Comparison of ENCODE assay signal across 37 cellular contexts in genomic region chr1:229007167-229007566, GRCh38.
"Had no signal": no experiment of that assay in that cellular context is flagged by ENCODE, and none has a peak within 500 bp of the region (broad histone marks: within the 10 kb centered on the region; RNA-seq: fewer than 3 reads in every experiment).

No MANE protein-coding gene starts in this region.

- H3K4me3 Mint-ChIP-seq: activated CD4-positive, alpha-beta memory T cell treated with anti-CD3 and anti-CD28 coated beads, Interleukin-2, amount 10 ng/mL, durations not matched to agents 7 days and 5 days; activated CD4-positive, alpha-beta T cell treated with anti-CD3 and anti-CD28 coated beads for 36 hours; activated CD4-positive, alpha-beta T cell treated with anti-CD3 and anti-CD28 coated beads, Interleukin-2, amount 10 ng/mL, durations not matched to agents 7 days and 5 days; activated CD8-positive, alpha-beta memory T cell treated with anti-CD3 and anti-CD28 coated beads, Interleukin-2, amount 10 ng/mL, durations not matched to agents 7 days and 5 days; activated CD8-positive, alpha-beta T cell treated with anti-CD3 and anti-CD28 coated beads, Interleukin-2, amount 10 ng/mL, durations not matched to agents 7 days and 5 days; activated naive CD4-positive, alpha-beta T cell treated with anti-CD3 and anti-CD28 coated beads, Interleukin-2, amount 10 ng/mL, durations not matched to agents 7 days and 5 days; activated naive CD4-positive, alpha-beta T cell treated with anti-CD3 and anti-CD28 coated beads, Interleukin-2, amount 50 U/mL, for 24 hours; activated naive CD8-positive, alpha-beta T cell; activated naive CD8-positive, alpha-beta T cell treated with anti-CD3 and anti-CD28 coated beads, Interleukin-2, amount 10 ng/mL, durations not matched to agents 7 days and 5 days; activated naive CD8-positive, alpha-beta T cell treated with anti-CD3 and anti-CD28 coated beads, Interleukin-2, amount 50 U/mL, for 24 hours; activated T-cell treated with anti-CD3 and anti-CD28 coated beads, Interleukin-2, amount 50 U/mL, for 24 hours; brain; central memory CD8-positive, alpha-beta T cell; T-helper 1 cell treated with Interleukin-12 subunit alpha and Interleukin-12 subunit beta and Interleukin-4 antibody, amounts not matched to agents 30 μg/mL and 1 μg/mL, for 36 hours; T-helper 2 cell treated with Interferon-gamma antibody and Interleukin-4, amounts not matched to agents 5 μg/mL and 100 μg/mL, for 36 hours; WTC11 had no signal

- H3K27ac Mint-ChIP-seq: activated CD4-positive, alpha-beta memory T cell treated with anti-CD3 and anti-CD28 coated beads, Interleukin-2, amount 10 ng/mL, durations not matched to agents 7 days and 5 days; activated CD4-positive, alpha-beta T cell treated with anti-CD3 and anti-CD28 coated beads for 36 hours; activated CD4-positive, alpha-beta T cell treated with anti-CD3 and anti-CD28 coated beads, Interleukin-2, amount 10 ng/mL, durations not matched to agents 7 days and 5 days; activated CD8-positive, alpha-beta memory T cell treated with anti-CD3 and anti-CD28 coated beads, Interleukin-2, amount 10 ng/mL, durations not matched to agents 7 days and 5 days; activated CD8-positive, alpha-beta T cell treated with anti-CD3 and anti-CD28 coated beads, Interleukin-2, amount 10 ng/mL, durations not matched to agents 7 days and 5 days; activated naive CD4-positive, alpha-beta T cell treated with anti-CD3 and anti-CD28 coated beads, Interleukin-2, amount 10 ng/mL, durations not matched to agents 7 days and 5 days; activated naive CD4-positive, alpha-beta T cell treated with anti-CD3 and anti-CD28 coated beads, Interleukin-2, amount 50 U/mL, for 24 hours; activated naive CD8-positive, alpha-beta T cell; activated naive CD8-positive, alpha-beta T cell treated with anti-CD3 and anti-CD28 coated beads, Interleukin-2, amount 10 ng/mL, durations not matched to agents 7 days and 5 days; activated naive CD8-positive, alpha-beta T cell treated with anti-CD3 and anti-CD28 coated beads, Interleukin-2, amount 50 U/mL, for 24 hours; activated T-cell treated with anti-CD3 and anti-CD28 coated beads, Interleukin-2, amount 50 U/mL, for 24 hours; activated T-helper 2 cell treated with anti-CD3 and anti-CD28 coated beads, Interferon-gamma antibody, Interleukin-2, Interleukin-4, amounts not matched to agents 10 μg/mL and 5 μg/mL and 100 μg/mL, durations not matched to agents 14 hours and 24 hours and 36 hours; brain; T-helper 1 cell treated with Interleukin-12 subunit alpha and Interleukin-12 subunit beta and Interleukin-4 antibody, amounts not matched to agents 30 μg/mL and 1 μg/mL, for 36 hours; T-helper 2 cell treated with Interferon-gamma antibody and Interleukin-4, amounts not matched to agents 5 μg/mL and 100 μg/mL, for 36 hours; WTC11 had no signal

- H3K9me3 Mint-ChIP-seq: activated CD4-positive, alpha-beta memory T cell treated with anti-CD3 and anti-CD28 coated beads, Interleukin-2, amount 10 ng/mL, durations not matched to agents 7 days and 5 days; activated CD4-positive, alpha-beta T cell treated with anti-CD3 and anti-CD28 coated beads, Interleukin-2, amount 10 ng/mL, durations not matched to agents 7 days and 5 days; activated naive CD4-positive, alpha-beta T cell treated with anti-CD3 and anti-CD28 coated beads, Interleukin-2, amount 10 ng/mL, durations not matched to agents 7 days and 5 days; activated naive CD4-positive, alpha-beta T cell treated with anti-CD3 and anti-CD28 coated beads, Interleukin-2, amount 50 U/mL, for 24 hours; activated naive CD8-positive, alpha-beta T cell treated with anti-CD3 and anti-CD28 coated beads, Interleukin-2, amount 10 ng/mL, durations not matched to agents 7 days and 5 days; activated naive CD8-positive, alpha-beta T cell treated with anti-CD3 and anti-CD28 coated beads, Interleukin-2, amount 50 U/mL, for 24 hours; activated T-cell treated with anti-CD3 and anti-CD28 coated beads, Interleukin-2, amount 50 U/mL, for 24 hours; activated T-helper 2 cell treated with anti-CD3 and anti-CD28 coated beads, Interferon-gamma antibody, Interleukin-2, Interleukin-4, amounts not matched to agents 10 μg/mL and 5 μg/mL and 100 μg/mL, durations not matched to agents 14 hours and 24 hours and 36 hours; brain; central memory CD8-positive, alpha-beta T cell; T-helper 1 cell treated with Interleukin-12 subunit alpha and Interleukin-12 subunit beta and Interleukin-4 antibody, amounts not matched to agents 30 μg/mL and 1 μg/mL, for 36 hours; T-helper 2 cell treated with Interferon-gamma antibody and Interleukin-4, amounts not matched to agents 5 μg/mL and 100 μg/mL, for 36 hours; WTC11 had no signal

- H3K27me3 Mint-ChIP-seq: activated CD4-positive, alpha-beta T cell treated with anti-CD3 and anti-CD28 coated beads for 36 hours; activated CD4-positive, alpha-beta T cell treated with anti-CD3 and anti-CD28 coated beads, Interleukin-2, amount 10 ng/mL, durations not matched to agents 7 days and 5 days; activated naive CD4-positive, alpha-beta T cell treated with anti-CD3 and anti-CD28 coated beads, Interleukin-2, amount 50 U/mL, for 24 hours; activated naive CD8-positive, alpha-beta T cell; activated naive CD8-positive, alpha-beta T cell treated with anti-CD3 and anti-CD28 coated beads, Interleukin-2, amount 10 ng/mL, durations not matched to agents 7 days and 5 days; activated naive CD8-positive, alpha-beta T cell treated with anti-CD3 and anti-CD28 coated beads, Interleukin-2, amount 50 U/mL, for 24 hours; activated T-cell treated with anti-CD3 and anti-CD28 coated beads, Interleukin-2, amount 50 U/mL, for 24 hours; central memory CD8-positive, alpha-beta T cell had no signal

- H3K4me3 ChIP-seq: ascending aorta, cardiac muscle cell had no signal

- H3K4me1 ChIP-seq: ascending aorta had no signal

- ATAC-seq: activated CD4-positive, alpha-beta T cell treated with anti-CD3 and anti-CD28 coated beads for 36 hours; activated CD4-positive, CD25-positive, alpha-beta regulatory T cell treated with anti-CD3 and anti-CD28 coated beads, Interleukin-2, amount 50 U/mL, for 24 hours; activated CD8-positive, alpha-beta memory T cell treated with anti-CD3 and anti-CD28 coated beads, Interleukin-2, amount 10 ng/mL, durations not matched to agents 7 days and 5 days; activated CD8-positive, alpha-beta T cell treated with anti-CD3 and anti-CD28 coated beads, Interleukin-2, amount 10 ng/mL, durations not matched to agents 7 days and 5 days; activated naive CD8-positive, alpha-beta T cell treated with anti-CD3 and anti-CD28 coated beads, Interleukin-2, amount 50 U/mL, for 24 hours; WTC11 had no signal

- DNase-seq: activated CD4-positive, alpha-beta memory T cell treated with anti-CD3 and anti-CD28 coated beads, Interleukin-2, amount 10 ng/mL, durations not matched to agents 7 days and 5 days; activated CD4-positive, alpha-beta T cell treated with anti-CD3 and anti-CD28 coated beads for 1 hour; activated CD4-positive, alpha-beta T cell treated with anti-CD3 and anti-CD28 coated beads for 36 hours; activated CD4-positive, alpha-beta T cell treated with anti-CD3 and anti-CD28 coated beads for 48 hours; activated CD4-positive, alpha-beta T cell treated with anti-CD3 and anti-CD28 coated beads, Interleukin-2, amount 10 ng/mL, durations not matched to agents 7 days and 5 days; activated CD4-positive, alpha-beta T cell treated with anti-CD3 and anti-CD28 coated beads, Interleukin-2, amount 50 U/mL, for 48 hours; activated CD4-positive, CD25-positive, alpha-beta regulatory T cell; activated CD8-positive, alpha-beta memory T cell treated with anti-CD3 and anti-CD28 coated beads for 24 hours; activated CD8-positive, alpha-beta memory T cell treated with anti-CD3 and anti-CD28 coated beads, Interleukin-2, amount 10 ng/mL, durations not matched to agents 7 days and 5 days; activated CD8-positive, alpha-beta memory T cell treated with anti-CD3 and anti-CD28 coated beads, Interleukin-2, amount 50 U/mL, for 48 hours; activated CD8-positive, alpha-beta T cell treated with anti-CD3 and anti-CD28 coated beads, Interleukin-2, amount 10 ng/mL, durations not matched to agents 7 days and 5 days; activated effector memory CD4-positive, alpha-beta T cell treated with Interleukin-2 at 50 U/mL for 16 hours; activated gamma-delta T cell; activated naive CD4-positive, alpha-beta T cell treated with anti-CD3 and anti-CD28 coated beads, Interleukin-2, amount 10 ng/mL, durations not matched to agents 7 days and 5 days; activated naive CD4-positive, alpha-beta T cell treated with Interleukin-2 at 50 U/mL for 16 hours; activated naive CD8-positive, alpha-beta T cell treated with anti-CD3 and anti-CD28 coated beads, Interleukin-2, amount 10 ng/mL, durations not matched to agents 7 days and 5 days; activated naive CD8-positive, alpha-beta T cell treated with anti-CD3 and anti-CD28 coated beads, Interleukin-2, amount 50 U/mL, for 24 hours; activated T-cell treated with anti-CD3 and anti-CD28 coated beads, Interleukin-2, amount 50 U/mL, for 24 hours; amygdala; anterior cingulate cortex; caudate nucleus; T-helper 1 cell; T-helper 2 cell; T-helper 9 cell; WERI-Rb-1 had no signal

- H3K27ac ChIP-seq: ascending aorta, cardiac muscle cell, WERI-Rb-1 had no signal

- H3K9me3 ChIP-seq: ascending aorta had no signal

- H3K36me3 ChIP-seq: ascending aorta, cardiac muscle cell, WERI-Rb-1 had no signal

- FAIRE-seq: bronchial epithelial cell had no signal

- H3K27me3 ChIP-seq: ascending aorta, cardiac muscle cell had no signal

- H3K36me3 Mint-ChIP-seq: activated CD8-positive, alpha-beta memory T cell treated with anti-CD3 and anti-CD28 coated beads, Interleukin-2, amount 10 ng/mL, durations not matched to agents 7 days and 5 days; activated naive CD4-positive, alpha-beta T cell treated with anti-CD3 and anti-CD28 coated beads, Interleukin-2, amount 10 ng/mL, durations not matched to agents 7 days and 5 days; activated naive CD4-positive, alpha-beta T cell treated with anti-CD3 and anti-CD28 coated beads, Interleukin-2, amount 50 U/mL, for 24 hours; activated naive CD8-positive, alpha-beta T cell; activated naive CD8-positive, alpha-beta T cell treated with anti-CD3 and anti-CD28 coated beads, Interleukin-2, amount 10 ng/mL, durations not matched to agents 7 days and 5 days; brain; WTC11 had no signal

- H3K4me1 Mint-ChIP-seq: activated CD4-positive, alpha-beta memory T cell treated with anti-CD3 and anti-CD28 coated beads, Interleukin-2, amount 10 ng/mL, durations not matched to agents 7 days and 5 days; activated CD8-positive, alpha-beta memory T cell treated with anti-CD3 and anti-CD28 coated beads, Interleukin-2, amount 10 ng/mL, durations not matched to agents 7 days and 5 days; activated naive CD4-positive, alpha-beta T cell treated with anti-CD3 and anti-CD28 coated beads, Interleukin-2, amount 50 U/mL, for 24 hours; activated naive CD8-positive, alpha-beta T cell treated with anti-CD3 and anti-CD28 coated beads, Interleukin-2, amount 10 ng/mL, durations not matched to agents 7 days and 5 days; activated naive CD8-positive, alpha-beta T cell treated with anti-CD3 and anti-CD28 coated beads, Interleukin-2, amount 50 U/mL, for 24 hours; central memory CD8-positive, alpha-beta T cell had no signal
